ENCODE assay signal across 18 cellular contexts in the genomic region with DNA sequence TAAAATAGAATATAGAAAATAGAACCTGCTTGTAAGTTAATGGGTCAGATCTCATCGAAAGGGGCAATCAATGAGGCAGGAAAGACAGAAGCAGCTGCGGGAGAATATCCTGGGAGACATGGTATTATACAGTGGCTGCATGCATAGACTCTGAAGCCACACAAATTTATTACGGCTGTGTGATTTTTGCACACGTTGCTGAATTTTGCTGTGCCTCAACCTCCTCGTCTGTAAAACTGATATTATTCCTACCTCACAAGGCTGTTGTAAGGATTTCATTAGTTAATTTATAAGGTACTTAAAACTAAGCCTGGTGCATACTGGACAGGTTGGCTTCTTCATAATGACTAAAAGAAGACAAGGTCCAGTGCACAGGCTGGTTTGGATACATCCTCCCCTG.
"Had no signal": no experiment of that assay in that cellular context is flagged by ENCODE, and none has a peak within 500 bp of the region (broad histone marks: within the 10 kb centered on the region; RNA-seq: fewer than 3 reads in every experiment).

No MANE protein-coding gene starts in this region.

- H3K36me3 ChIP-seq: MG63 had no signal

- H3K9me3 ChIP-seq: MG63, SK-N-SH had no signal

- DNase-seq: Karpas-422, KG1, MG63, NCI-H1092, NCI-H1105 treated with DMSO at 0.1 percent for 48 hours, NCI-H1417 treated with DMSO at 0.1 percent for 48 hours, NCI-H146, NCI-H1694 treated with DMSO at 0.1 percent for 48 hours, NCI-H1930, NCI-H2081, NCI-H2107, NCI-H2227 treated with DMSO at 0.1 percent for 48 hours, NCI-H524, NCI-H69, NCI-H774, RPMI8226, SK-N-SH had no signal

- H3K4me3 ChIP-seq: MG63 had no signal

- FAIRE-seq: RCC 7860 had no signal

- H3K27me3 ChIP-seq: MG63 had no signal

- H3K4me2 ChIP-seq: SK-N-SH had no signal

- H3K9ac ChIP-seq: SK-N-SH had no signal
